ENCODE assay signal across 13 cellular contexts in the genomic region with DNA sequence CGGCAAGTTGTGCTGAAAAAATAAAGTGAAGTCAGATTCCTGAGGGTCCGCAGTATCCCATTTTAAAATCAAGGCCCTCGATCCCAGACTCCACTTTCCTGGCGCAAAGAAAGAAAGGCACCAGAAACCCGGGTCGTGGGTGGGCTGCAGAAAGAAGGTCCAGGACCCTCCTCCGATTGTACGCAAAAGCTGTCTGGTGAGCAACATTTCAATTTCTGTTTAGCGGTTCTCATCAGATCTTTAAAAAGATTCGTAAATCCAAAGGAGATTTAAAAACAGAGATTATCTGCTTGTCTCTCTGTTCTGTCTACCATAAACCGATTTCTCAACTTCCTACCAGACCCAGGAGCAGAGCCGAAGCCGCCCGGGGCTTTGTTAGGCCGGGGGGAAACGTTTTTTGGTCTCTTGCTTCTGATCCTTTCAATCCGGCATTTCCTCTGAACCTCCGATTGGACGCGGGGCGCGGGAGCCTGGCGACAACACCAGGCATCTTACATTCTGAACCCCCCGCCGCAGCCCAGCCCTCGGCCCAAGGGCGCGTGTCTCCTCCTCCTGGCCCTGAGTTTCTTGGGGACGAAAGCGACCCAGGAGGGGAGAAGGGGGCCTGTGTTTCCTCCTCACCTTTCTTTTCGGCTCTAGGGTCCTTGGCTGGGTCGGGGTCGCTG. TPM values are rescaled to one million over a fixed set of nuclear protein-coding genes. Genes with fewer than 3 reads are reported as not detected.
DNase-seq lines count a peak whose midpoint lies in the region; ATAC-seq and TF ChIP-seq lines count a peak whose summit lies in the region.
"Had no signal": no experiment of that assay in that cellular context is flagged by ENCODE, and none has a peak within 500 bp of the region (broad histone marks: within the 10 kb centered on the region; RNA-seq: fewer than 3 reads in every experiment).

No MANE protein-coding gene starts in this region.

- CTCF ChIA-PET in activated CD4-positive, alpha-beta T cell treated with anti-CD3 and anti-CD28 coated beads for 36 hours (lab: Charles Lee): interaction anchor here (0.6 to 1.1 kb wide), 2 partner anchors 9 to 209 kb away, joined by 3 to 5 read pairs; no protein-coding TSS in a partner anchor

- H3K79me2 ChIP-seq in parathyroid adenoma: no peaks in the 10 kb centered on the region
- H3K79me2 ChIP-seq in Karpas-422 (ENCODE audit: low read length): no peaks in the 10 kb centered on the region

- no peaks in the 10 kb centered on the region for H3K36me3 ChIP-seq in ectodermal cell (ENCODE audit: control insufficient read depth, insufficient read depth, low read length)
- H3K36me3 ChIP-seq in parathyroid adenoma (ENCODE audit: control insufficient read depth, insufficient read depth, low read length): no peaks in the 10 kb centered on the region
- no peaks in the 10 kb centered on the region for H3K36me3 ChIP-seq in Karpas-422 (ENCODE audit: insufficient read depth, low read length)
- H3K36me3 ChIP-seq: BE2C, ovary had no signal

- no peak for DNase-seq in activated CD4-positive, alpha-beta T cell treated with anti-CD3 and anti-CD28 coated beads for 36 hours
- DNase-seq in activated CD4-positive, alpha-beta T cell treated with anti-CD3 and anti-CD28 coated beads for 4 hours: no peak
- DNase-seq in Karpas-422: no peak
- no peak for DNase-seq in hepatic stellate cell (ENCODE audit: low spot score)
- DNase-seq: activated effector memory CD4-positive, alpha-beta T cell treated with anti-CD3 and anti-CD28 coated beads, Interleukin-2, amount 50 U/mL, for 16 hours; BE2C; NCI-H345; ovary had no signal

- no peak for ATAC-seq in activated CD4-positive, alpha-beta T cell treated with anti-CD3 and anti-CD28 coated beads for 36 hours
- ATAC-seq in HG02763 (IDR thresholded peaks at IDR 0.05; ENCODE audit: unreplicated experiment): no peak

- H2AFZ ChIP-seq in parathyroid adenoma (peak overlapping the region; percentile 8), Karpas-422 (ENCODE audit: low read length) (no peak overlapping the region)

- no peak for TF ChIP-seq RAD21 in Ishikawa (IDR thresholded peaks at IDR 0.05; ENCODE audit: low read depth)

- peaks cover 86% of the 10 kb centered on the region for H3K27me3 Mint-ChIP-seq in activated CD4-positive, alpha-beta T cell treated with anti-CD3 and anti-CD28 coated beads for 36 hours

- no peaks in the 10 kb centered on the region for H3K9me3 Mint-ChIP-seq in activated CD4-positive, alpha-beta T cell treated with anti-CD3 and anti-CD28 coated beads for 36 hours (ENCODE audit: low read depth)

- TF ChIP-seq EP300 in Ishikawa (IDR thresholded peaks at IDR 0.05; ENCODE audit: borderline replicate concordance): no peak

- H3K27me3 ChIP-seq in ectodermal cell (ENCODE audit: control insufficient read depth, insufficient read depth, low read length, poor library complexity, severe bottlenecking): peaks cover 100% of the 10 kb centered on the region
- peaks cover 23% of the 10 kb centered on the region for H3K27me3 ChIP-seq in parathyroid adenoma (ENCODE audit: control insufficient read depth, insufficient read depth, low read length)
- no peaks in the 10 kb centered on the region for H3K27me3 ChIP-seq in Karpas-422 (ENCODE audit: low read length)

- peaks cover 48% of the 10 kb centered on the region for H3K4me1 Mint-ChIP-seq in activated CD4-positive, alpha-beta T cell treated with anti-CD3 and anti-CD28 coated beads for 36 hours

- no peak for TF ChIP-seq CTCF in parathyroid adenoma (IDR thresholded peaks at IDR 0.05)

- WGBS in ectodermal cell, 2 experiments: 3% methylated on average over 33 of the region's 33 CpGs

- H4K20me1 ChIP-seq in Karpas-422 (ENCODE audit: insufficient read depth, low read depth, low read length): no peaks in the 10 kb centered on the region

- H3K27ac Mint-ChIP-seq in activated CD4-positive, alpha-beta T cell treated with anti-CD3 and anti-CD28 coated beads for 36 hours: no peak overlapping the region

- H3K4me3 ChIP-seq in ectodermal cell (ENCODE audit: insufficient read depth, low read depth, low read length): peak overlapping the region; percentile 5
- H3K4me3 ChIP-seq in parathyroid adenoma (ENCODE audit: low read depth, low read length): no peak overlapping the region
- no peak overlapping the region for H3K4me3 ChIP-seq in Karpas-422 (ENCODE audit: low read length)
- H3K4me3 ChIP-seq: ovary had no signal

- no peaks in the 10 kb centered on the region for H3K9me2 ChIP-seq in Karpas-422 (replicated peaks; ENCODE audit: insufficient read depth, low read length)

- peak overlapping the region; percentile 33 for H3K4me3 Mint-ChIP-seq in activated CD4-positive, alpha-beta T cell treated with anti-CD3 and anti-CD28 coated beads for 36 hours

- H3K27ac ChIP-seq in ectodermal cell (ENCODE audit: insufficient read depth, low read depth, low read length, poor library complexity, severe bottlenecking) (no peak overlapping the region), parathyroid adenoma (no peak overlapping the region), Karpas-422 (ENCODE audit: low read length) (no peak overlapping the region)
- H3K27ac ChIP-seq: ovary had no signal

- intact Hi-C loops in activated CD4-positive, alpha-beta T cell treated with anti-CD3 and anti-CD28 coated beads for 36 hours (cut with DNase I, micrococcal nuclease): loop anchor here in 1 of 2 experiments (1.0 to 5.0 kb wide), 2 partner anchors 93 to 1922 kb away; no protein-coding TSS in a partner anchor

- H3K9me3 ChIP-seq in ectodermal cell (ENCODE audit: control insufficient read depth, low read length): no peaks in the 10 kb centered on the region
- no peaks in the 10 kb centered on the region for H3K9me3 ChIP-seq in parathyroid adenoma (ENCODE audit: control insufficient read depth, low read length)
- H3K9me3 ChIP-seq in Karpas-422 (ENCODE audit: low read length): no peaks in the 10 kb centered on the region
- H3K9me3 ChIP-seq: BE2C, ovary had no signal

- H3K9ac ChIP-seq in parathyroid adenoma (no peak overlapping the region), Karpas-422 (ENCODE audit: low read length) (no peak overlapping the region)

- no peaks in the 10 kb centered on the region for H3K36me3 Mint-ChIP-seq in activated CD4-positive, alpha-beta T cell treated with anti-CD3 and anti-CD28 coated beads for 36 hours (ENCODE audit: low read depth)

- H3K4me1 ChIP-seq in ectodermal cell (ENCODE audit: control insufficient read depth, insufficient read depth, low read length): peaks cover 35% of the 10 kb centered on the region
- H3K4me1 ChIP-seq in parathyroid adenoma: no peaks in the 10 kb centered on the region
- no peaks in the 10 kb centered on the region for H3K4me1 ChIP-seq in Karpas-422 (ENCODE audit: low read length)
- H3K4me1 ChIP-seq: BE2C had no signal

- POLR2A ChIA-PET in activated CD4-positive, alpha-beta T cell treated with anti-CD3 and anti-CD28 coated beads for 36 hours (lab: Charles Lee): no interaction called here

- H3K4me2 ChIP-seq in parathyroid adenoma (ENCODE audit: low read length) (peak overlapping the region; percentile 37), Karpas-422 (ENCODE audit: low read depth, low read length, poor library complexity, severe bottlenecking) (no peak overlapping the region)

TF ChIP-seq in Ishikawa, 13 proteins besides CTCF, POLR2A, EP300 and RAD21:
- TF ChIP-seq FOXM1 (IDR thresholded peaks at IDR 0.05; ENCODE audit: borderline replicate concordance, low read depth): no peak
- 0 out of 2 replicates have a peak, but pooled peaks have one; percentile 8 for TF ChIP-seq ZBTB7A (IDR thresholded peaks at IDR 0.05; ENCODE audit: low read depth)

RNA-seq across cellular contexts. Expression of a gene that starts 0.7 kb away (rescaled TPM):
- under 1 TPM; 0.09 to 0.21 TPM for total RNA-seq in activated CD4-positive, alpha-beta T cell treated with anti-CD3 and anti-CD28 coated beads for 36 hours
- not detected for polyA plus RNA-seq in ectodermal cell (2013, experiment 1 of 4)
- 0.43 TPM for polyA plus RNA-seq in ectodermal cell (2013, experiment 2 of 4)
- 0.16 TPM for polyA plus RNA-seq in ectodermal cell (2013, experiment 3 of 4)
- polyA plus RNA-seq in ectodermal cell (2013, experiment 4 of 4): 0.20 TPM
- not detected in 2 replicates for total RNA-seq in Karpas-422 (2014; rRNA removed; shearing (Covaris generic); ENCODE audit: low replicate concordance)
- total RNA-seq: ovary; T-helper 2 cell treated with Interferon-gamma antibody and Interleukin-4, amounts not matched to agents 100 ng/mL and 5 ng/mL, for 36 hours had no signal
- polyA plus RNA-seq: ovary had no signal
